ENCODE assay signal across 12 cellular contexts in the genomic region with DNA sequence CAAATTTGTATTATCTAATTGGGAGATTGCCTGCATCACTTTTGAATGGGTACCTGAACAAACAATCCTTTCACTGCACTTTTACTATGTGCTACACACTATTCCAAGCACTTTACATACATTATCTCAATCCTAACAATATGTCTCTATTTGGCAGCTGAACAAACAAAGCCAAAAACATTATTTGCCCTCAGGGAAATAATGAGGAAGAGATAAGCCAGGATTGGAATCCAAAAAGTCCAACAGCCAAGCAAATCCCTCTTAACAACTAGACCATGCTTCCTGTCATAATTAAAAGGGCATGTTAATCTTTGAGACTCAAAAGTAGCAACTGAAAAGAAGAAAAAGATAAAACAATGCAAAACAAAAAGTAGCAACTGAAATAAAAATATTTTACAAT. TPM values are rescaled to one million over a fixed set of nuclear protein-coding genes. Genes with fewer than 3 reads are reported as not detected.
DNase-seq lines count a peak whose midpoint lies in the region; TF ChIP-seq lines count a peak whose summit lies in the region.
"Had no signal": no experiment of that assay in that cellular context is flagged by ENCODE, and none has a peak within 500 bp of the region (broad histone marks: within the 10 kb centered on the region; RNA-seq: fewer than 3 reads in every experiment).

No MANE protein-coding gene starts in this region.

- no peaks in the 10 kb centered on the region for H4K20me1 ChIP-seq in DOHH2 (ENCODE audit: control insufficient read depth, insufficient read depth, low read depth, low read length)

- peaks cover 67% of the 10 kb centered on the region for H3K4me1 ChIP-seq in DOHH2 (ENCODE audit: control insufficient read depth, low read length)

- DNase-seq in NCI-H1436 (lab: John Stamatoyannopoulos, UW) (peak; percentile 19), SHP77 treated with DMSO at 0.1 percent for 48 hours (lab: John Stamatoyannopoulos, UW) (peak; percentile 32), lung microvascular endothelial cell (ENCODE audit: low read depth in 2 of 2) (peak; percentile 66 to 83), SKM-1 (lab: John Stamatoyannopoulos, UW; ENCODE audit: unreplicated experiment) (no peak), NCI-H446 (lab: John Stamatoyannopoulos, UW) (no peak), SW480 (ENCODE audit: low spot score) (no peak), middle frontal gyrus (ENCODE audit: extremely low spot score, low spot score) (no peak)
- DNase-seq: CD8-positive, alpha-beta memory T cell; islet precursor cell; T-helper 9 cell had no signal

- H3K9me2 ChIP-seq in DOHH2 (replicated peaks; ENCODE audit: control insufficient read depth, low read length): no peaks in the 10 kb centered on the region

- H3K4me2 ChIP-seq in DOHH2 (ENCODE audit: low read length): peak overlapping the region; percentile 60

- H3K36me3 ChIP-seq in DOHH2 (ENCODE audit: control insufficient read depth, low read length): peaks cover 52% of the 10 kb centered on the region

- H3K27me3 ChIP-seq in DOHH2 (ENCODE audit: control insufficient read depth, low read length): no peaks in the 10 kb centered on the region

- H3F3A ChIP-seq in DOHH2 (ENCODE audit: control insufficient read depth, insufficient read depth): peaks cover 20% of the 10 kb centered on the region; the same call in 1 of the 2 replicates

- peaks cover 26% of the 10 kb centered on the region for H3K9me3 ChIP-seq in DOHH2 (ENCODE audit: control insufficient read depth, insufficient read depth, low read length)

- TF ChIP-seq CTCF in DOHH2 (IDR thresholded peaks at IDR 0.05; ENCODE audit: low read depth, low read length, poor library complexity, severe bottlenecking): no peak

- no peak overlapping the region for H3K4me3 ChIP-seq in DOHH2 (ENCODE audit: low read length)
- H3K4me3 ChIP-seq: GM12878 had no signal

- H3K27ac ChIP-seq in DOHH2 (ENCODE audit: low read depth, low read length): peak overlapping the region; percentile 89

- peaks cover 97% of the 10 kb centered on the region for H3K79me2 ChIP-seq in DOHH2 (ENCODE audit: control insufficient read depth, low read length)

RNA-seq across cellular contexts. Expression of a gene that starts 32.1 kb away (rescaled TPM):
- total RNA-seq in lung microvascular endothelial cell: 27.0 and 32.3 TPM in 2 replicates

Comparison
In these comparisons a context has a peak if more than half of its experiments do, and no peak if none do; other contexts are left out.
1. DNase-seq: peak in NCI-H1436 (single experiment), SHP77 treated with DMSO at 0.1 percent for 48 hours (single experiment) and lung microvascular endothelial cell (2 of 2); none in SKM-1 (single experiment), NCI-H446 (0 of 2), SW480 (single experiment) and middle frontal gyrus (single experiment).